In the genomic region with DNA sequence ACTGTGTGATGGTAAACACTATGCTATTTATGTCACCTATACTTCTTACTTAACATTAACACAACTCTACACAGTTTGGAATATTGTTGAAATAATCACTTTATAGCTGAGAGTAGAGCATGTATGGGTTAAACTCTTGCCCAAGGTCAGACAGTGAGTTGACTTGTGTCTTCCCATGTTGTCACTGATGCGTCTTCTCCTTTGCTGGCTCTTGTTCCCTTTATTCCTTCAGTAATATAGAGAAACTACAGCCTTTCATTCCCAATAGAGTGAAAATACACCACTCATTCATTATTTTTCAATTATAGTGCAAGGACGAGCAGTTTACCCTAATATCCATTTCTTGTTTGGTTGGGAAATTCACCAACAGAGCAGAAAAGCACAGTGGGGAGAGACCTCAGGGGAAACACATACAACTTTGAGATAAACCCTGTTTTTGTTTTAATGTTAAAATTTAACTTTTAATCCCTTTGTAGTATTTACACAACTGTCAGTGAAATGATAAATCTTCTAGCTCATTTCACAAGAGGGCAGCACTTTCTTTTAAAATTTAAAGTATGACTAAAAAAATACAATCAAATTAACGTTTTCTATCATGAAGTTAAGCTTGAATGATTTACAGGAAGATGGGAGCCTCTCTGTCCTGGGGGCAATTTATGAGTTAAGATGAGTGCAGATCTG, we compare ENCODE assay signal across 17 cellular contexts.
DNase-seq lines count a peak whose midpoint lies in the region; ATAC-seq and TF ChIP-seq lines count a peak whose summit lies in the region.
"Had no signal": no experiment of that assay in that cellular context is flagged by ENCODE, and none has a peak within 500 bp of the region (broad histone marks: within the 10 kb centered on the region; RNA-seq: fewer than 3 reads in every experiment).

No MANE protein-coding gene starts in this region.

- POLR2A ChIA-PET in HEK293 (lab: Yijun Ruan, JAX): no interaction called here

- WGBS in hepatocyte (ENCODE audit: low lambda C conversion rate, missing lambda C conversion rate): 50% methylated on average over 3 of the region's 3 CpGs

- ATAC-seq in HG02678 (IDR thresholded peaks at IDR 0.05; ENCODE audit: unreplicated experiment): no peak

- no peaks in the 10 kb centered on the region for H3K9me3 ChIP-seq in HEK293 (ENCODE audit: control insufficient read depth, insufficient read depth, low read depth, low read length)
- H3K9me3 ChIP-seq in hepatocyte (ENCODE audit: low read depth): no peaks in the 10 kb centered on the region

- H3K36me3 ChIP-seq in HEK293 (ENCODE audit: control insufficient read depth in 2 of 2, insufficient read depth in 1 of 2, low read length in 2 of 2): no peaks in the 10 kb centered on the region
- H3K36me3 ChIP-seq in hepatocyte (replicated peaks; ENCODE audit: insufficient read depth, low read depth): no peaks in the 10 kb centered on the region

- peak overlapping the region; percentile 23 for H3K4me2 ChIP-seq in hepatocyte

- H3K4me3 ChIP-seq in HEK293 (ENCODE audit: low read depth, low read length): no peak overlapping the region
- H3K4me3 ChIP-seq in hepatocyte: no peak overlapping the region

- no peaks in the 10 kb centered on the region for H3K27me3 ChIP-seq in hepatocyte

- no peaks in the 10 kb centered on the region for H3K79me2 ChIP-seq in hepatocyte

- TF ChIP-seq CTCF in HEK293 (tag by site-specific recombination; IDR thresholded peaks at IDR 0.05) (no peak), hepatocyte (IDR thresholded peaks at IDR 0.05; ENCODE audit: poor library complexity) (peak; percentile 43)

- no peak overlapping the region for H3K27ac ChIP-seq in HEK293 (ENCODE audit: extremely low read depth, low read depth, low read length)
- peak overlapping the region; percentile 2 for H3K27ac ChIP-seq in hepatocyte
- H3K27ac ChIP-seq: C4-2B, RWPE1 had no signal

- H4K20me1 ChIP-seq in hepatocyte (ENCODE audit: insufficient read depth, poor library complexity, severe bottlenecking): no peaks in the 10 kb centered on the region

- H2AFZ ChIP-seq in hepatocyte: no peak overlapping the region

- CTCF ChIA-PET in HEK293 (lab: Yijun Ruan, JAX): interaction anchor here (0.5 to 1.0 kb wide), 3 partner anchors 23 to 526 kb away, joined by 3 read pairs; no protein-coding TSS in a partner anchor

- DNase-seq in SK-N-DZ (ENCODE audit: low spot score): peak; percentile 8
- DNase-seq in hepatocyte (ENCODE audit: low spot score): no peak
- DNase-seq in renal cortical epithelial cell (ENCODE audit: low read depth): peak; percentile 64
- DNase-seq in activated T-cell treated with anti-CD3 and anti-CD28 coated beads, Interleukin-2, amount 50 U/mL, for 1 hour: no peak
- no peak for DNase-seq in NOMO-1 (lab: John Stamatoyannopoulos, UW; ENCODE audit: unreplicated experiment in 2 of 2)
- DNase-seq in kidney tubule cell (ENCODE audit: low spot score): no peak
- DNase-seq: activated CD4-positive, CD25-positive, alpha-beta regulatory T cell treated with anti-CD3 and anti-CD28 coated beads, Interleukin-2, amount 50 U/mL, for 72 hours; cerebellar nuclear complex; GDM1; immature natural killer cell; NCI-H526 treated with DMSO at 0.1 percent for 48 hours; posterior cingulate gyrus; stimulated activated CD4-positive, alpha-beta T cell treated with anti-CD3 and anti-CD28 coated beads, Interleukin-12 subunit alpha, Interleukin-12 subunit beta, amount 100 ng/mL, for 4 hours had no signal

- H3K9me2 ChIP-seq in hepatocyte (replicated peaks; ENCODE audit: insufficient read depth): no peaks in the 10 kb centered on the region

- no peaks in the 10 kb centered on the region for H3K4me1 ChIP-seq in HEK293 (ENCODE audit: control insufficient read depth, insufficient read depth, low read length)
- H3K4me1 ChIP-seq in hepatocyte (ENCODE audit: insufficient read depth): peaks cover 12% of the 10 kb centered on the region

TF ChIP-seq in HEK293, 187 proteins besides CTCF, POLR2A, EP300 and RAD21:
- TF ChIP-seq, protein P1, sequence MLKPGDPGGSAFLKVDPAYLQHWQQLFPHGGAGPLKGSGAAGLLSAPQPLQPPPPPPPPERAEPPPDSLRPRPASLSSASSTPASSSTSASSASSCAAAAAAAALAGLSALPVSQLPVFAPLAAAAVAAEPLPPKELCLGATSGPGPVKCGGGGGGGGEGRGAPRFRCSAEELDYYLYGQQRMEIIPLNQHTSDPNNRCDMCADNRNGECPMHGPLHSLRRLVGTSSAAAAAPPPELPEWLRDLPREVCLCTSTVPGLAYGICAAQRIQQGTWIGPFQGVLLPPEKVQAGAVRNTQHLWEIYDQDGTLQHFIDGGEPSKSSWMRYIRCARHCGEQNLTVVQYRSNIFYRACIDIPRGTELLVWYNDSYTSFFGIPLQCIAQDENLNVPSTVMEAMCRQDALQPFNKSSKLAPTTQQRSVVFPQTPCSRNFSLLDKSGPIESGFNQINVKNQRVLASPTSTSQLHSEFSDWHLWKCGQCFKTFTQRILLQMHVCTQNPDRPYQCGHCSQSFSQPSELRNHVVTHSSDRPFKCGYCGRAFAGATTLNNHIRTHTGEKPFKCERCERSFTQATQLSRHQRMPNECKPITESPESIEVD (tag by site-specific recombination; IDR thresholded peaks at IDR 0.05): peak; percentile 42
- TF ChIP-seq ZNF571 (tag by site-specific recombination; IDR thresholded peaks at IDR 0.05): no peak

Comparison
In these comparisons a context has a peak if more than half of its experiments do, and no peak if none do; other contexts are left out.
1. DNase-seq: peak in SK-N-DZ (single experiment) and renal cortical epithelial cell (single experiment); none in hepatocyte (single experiment), activated T-cell treated with anti-CD3 and anti-CD28 coated beads, Interleukin-2, amount 50 U/mL, for 1 hour (single experiment), NOMO-1 (0 of 2) and kidney tubule cell (single experiment).